In genomic region chr19:36140289-36141038, GRCh38 we compare ENCODE assay signal across 8 cellular contexts. TPM values are rescaled to one million over a fixed set of nuclear protein-coding genes. Genes with fewer than 3 reads are reported as not detected.
DNase-seq lines count a peak whose midpoint lies in the region; TF ChIP-seq lines count a peak whose summit lies in the region.

No MANE protein-coding gene starts in this region.

- intact Hi-C loops in cardiac septum (cut with DNase I), result no loop called here

- TF ChIP-seq POLR2A in Peyer's patch (IDR thresholded peaks at IDR 0.05), result no peak

- peak overlapping the region; percentile 91 for H2AK5ac ChIP-seq in trophoblast cell (ENCODE audit: low read length)

- peaks cover 28% of the 10 kb centered on the region for H3K36me3 ChIP-seq in HUES64 (ENCODE audit: insufficient read depth, low read length)
- H3K36me3 ChIP-seq in Peyer's patch, result peaks cover 0 to 38% (median under 1%) of the 10 kb centered on the region in 3 donors
- peaks cover 23 to 30% of the 10 kb centered on the region in 2 experiments for H3K36me3 ChIP-seq in trophoblast cell (ENCODE audit: control insufficient read depth in 1 of 2, insufficient read depth in 2 of 2, low read length in 2 of 2)

- H3K4me1 ChIP-seq in HUES64 (ENCODE audit: insufficient read depth, low read length) (no peaks in the 10 kb centered on the region; the same call in 1 of the 2 replicates), Peyer's patch (peaks cover 0 to 18% (median 5%) of the 10 kb centered on the region in 4 donors), trophoblast cell (ENCODE audit: control insufficient read depth in 1 of 2, insufficient read depth in 2 of 2, low read length in 2 of 2) (peaks cover 6% of the 10 kb centered on the region in 2 experiments)

- H4K8ac ChIP-seq in trophoblast cell (ENCODE audit: low read depth, low read length), result peak overlapping the region; percentile 81

- H3K79me2 ChIP-seq in trophoblast cell (ENCODE audit: control insufficient read depth, insufficient read depth, low read length, poor library complexity), result peaks cover 15% of the 10 kb centered on the region

- H3K27ac ChIP-seq in HUES64 (ENCODE audit: low read depth, low read length) (peak overlapping the region; percentile 92), Peyer's patch (peak overlapping the region; percentile 93 to 99 (median 97)), trophoblast cell (ENCODE audit: low read depth, low read length) (peak overlapping the region; percentile 76)

- H3K27me3 Mint-ChIP-seq in activated naive CD8-positive, alpha-beta T cell treated with anti-CD3 and anti-CD28 coated beads for 36 hours, result peaks cover 4% of the 10 kb centered on the region

- H3K79me1 ChIP-seq in trophoblast cell (ENCODE audit: low read length), result peaks cover 16% of the 10 kb centered on the region

- H3K27me3 ChIP-seq in HUES64 (ENCODE audit: insufficient read depth, low read length) (no peaks in the 10 kb centered on the region), Peyer's patch (no peaks in the 10 kb centered on the region), trophoblast cell (ENCODE audit: insufficient read depth, low read length) (no peaks in the 10 kb centered on the region)

- peak overlapping the region; percentile 74 for H3K4me3 ChIP-seq in GM12875 (ENCODE audit: low read depth, low read length)
- peak overlapping the region; percentile 100 for H3K4me3 ChIP-seq in HUES64 (ENCODE audit: low read length)
- H3K4me3 ChIP-seq in Peyer's patch, result peak overlapping the region; percentile 69 to 86 (median 82)
- H3K4me3 ChIP-seq in trophoblast cell (ENCODE audit: low read depth, low read length), result peak overlapping the region; percentile 95

- peak overlapping the region; percentile 89 for H3K4me3 Mint-ChIP-seq in activated naive CD8-positive, alpha-beta T cell treated with anti-CD3 and anti-CD28 coated beads for 36 hours

- peaks cover 2% of the 10 kb centered on the region for H3K9me3 Mint-ChIP-seq in activated naive CD8-positive, alpha-beta T cell treated with anti-CD3 and anti-CD28 coated beads for 36 hours

- peak overlapping the region; percentile 90 for H3K27ac Mint-ChIP-seq in activated naive CD8-positive, alpha-beta T cell treated with anti-CD3 and anti-CD28 coated beads for 36 hours

- TF ChIP-seq CTCF in GM12875 (IDR thresholded peaks at IDR 0.05; ENCODE audit: borderline replicate concordance, insufficient read depth, low read depth, low read length) (no peak), Peyer's patch (IDR thresholded peaks at IDR 0.05) (no peak)

- H3K4me1 Mint-ChIP-seq in activated naive CD8-positive, alpha-beta T cell treated with anti-CD3 and anti-CD28 coated beads for 36 hours, result peaks cover 19% of the 10 kb centered on the region

- peak overlapping the region; percentile 91 for H2AFZ ChIP-seq in trophoblast cell (ENCODE audit: insufficient read depth, low read length, poor library complexity)

- H3K9ac ChIP-seq in HUES64 (ENCODE audit: low read depth, low read length) (peak overlapping the region; percentile 91), trophoblast cell (ENCODE audit: low read length) (peak overlapping the region; percentile 98)

- peak overlapping the region; percentile 83 for H3K23ac ChIP-seq in trophoblast cell (ENCODE audit: low read length)

- H3K36me3 Mint-ChIP-seq in activated naive CD8-positive, alpha-beta T cell treated with anti-CD3 and anti-CD28 coated beads for 36 hours, result peaks cover 18% of the 10 kb centered on the region

- peak overlapping the region; percentile 89 for H4K91ac ChIP-seq in trophoblast cell (ENCODE audit: low read depth, low read length)

- peak overlapping the region; percentile 73 for H4K12ac ChIP-seq in trophoblast cell (ENCODE audit: low read depth, low read length)

- peak overlapping the region; percentile 99 for H3K18ac ChIP-seq in trophoblast cell (ENCODE audit: low read length)

- under 1% methylated on average over 30 of the region's 32 CpGs for WGBS in HUES64
- no CpG with 5 or more reads among the region's 32 CpGs for WGBS in trophoblast cell (ENCODE audit: extremely low coverage, insufficient coverage, insufficient read length)

- H3K14ac ChIP-seq in trophoblast cell (ENCODE audit: low read length), result peak overlapping the region; percentile 99

- peak overlapping the region; percentile 47 for H2BK12ac ChIP-seq in trophoblast cell (ENCODE audit: low read length)

- H3K9me3 ChIP-seq in HUES64 (ENCODE audit: insufficient read depth, low read depth, low read length) (no peaks in the 10 kb centered on the region), Peyer's patch (no peaks in the 10 kb centered on the region), trophoblast cell (ENCODE audit: insufficient read depth, low read depth, low read length) (peaks cover 2% of the 10 kb centered on the region)

- DNase-seq in 8988T, result peak; percentile 93
- peak in 2 of 3 donors; percentile 50 to 72 for DNase-seq in Peyer's patch
- peak; percentile 46 for DNase-seq in activated naive CD8-positive, alpha-beta T cell treated with anti-CD3 and anti-CD28 coated beads for 36 hours
- DNase-seq in cardiac septum (ENCODE audit: low spot score), result peak; percentile 79
- peak; percentile 90 to 96 for DNase-seq in trophoblast cell
- no peak for DNase-seq in NCI-H187 treated with DMSO at 0.1 percent for 48 hours (lab: John Stamatoyannopoulos, UW)

- H3K4me2 ChIP-seq in trophoblast cell (ENCODE audit: low read length), result peak overlapping the region; percentile 90

- H2BK120ac ChIP-seq in trophoblast cell (ENCODE audit: insufficient read depth, low read length, poor library complexity), result peak overlapping the region; percentile 81

- H3K4ac ChIP-seq in trophoblast cell (ENCODE audit: low read depth, low read length), result peak overlapping the region; percentile 87

- peak overlapping the region; percentile 84 for H2BK5ac ChIP-seq in trophoblast cell (ENCODE audit: low read depth, low read length, poor library complexity)

RNA-seq across cellular contexts. Expression of gene CAPNS1, which starts 0.6 kb away (rescaled TPM):
- 376 TPM for polyA plus RNA-seq in HUES64 (2013, experiment 1 of 2)
- polyA plus RNA-seq in HUES64 (2013, experiment 2 of 2), result 356 TPM
- total RNA-seq in Peyer's patch, result 100 to 1,000 TPM; 131 to 320 (median 263) TPM
- 100 to 1,000 TPM; 292 to 307 TPM for total RNA-seq in activated naive CD8-positive, alpha-beta T cell treated with anti-CD3 and anti-CD28 coated beads for 36 hours
- total RNA-seq in cardiac septum, result 892 TPM
- polyA plus RNA-seq in trophoblast cell (2013), result 865 and 885 TPM in 2 replicates

RNA-seq across cellular contexts. Expression of gene COX7A1, which starts 11.8 kb away (rescaled TPM):
- not detected for polyA plus RNA-seq in HUES64 (2013, experiment 1 of 2)
- polyA plus RNA-seq in HUES64 (2013, experiment 2 of 2), result not detected
- total RNA-seq in Peyer's patch (10 to 100 TPM in 2 of 4 donors, 1 to 10 TPM in 2; 1.8 to 19.8 (median 6.6) TPM), cardiac septum (1,917 TPM)
- not detected for total RNA-seq in activated naive CD8-positive, alpha-beta T cell treated with anti-CD3 and anti-CD28 coated beads for 36 hours
- not detected in 2 replicates for polyA plus RNA-seq in trophoblast cell (2013)

RNA-seq across cellular contexts. Expression of gene TBCB, which starts 25.2 kb away (rescaled TPM):
- polyA plus RNA-seq in HUES64 (2013, experiment 1 of 2), result 177 TPM
- polyA plus RNA-seq in HUES64 (2013, experiment 2 of 2), result 168 TPM
- total RNA-seq in Peyer's patch (10 to 100 TPM; 59.7 to 81.7 (median 69.1) TPM), cardiac septum (142 TPM)
- 10 to 100 TPM; 89.2 to 91.1 TPM for total RNA-seq in activated naive CD8-positive, alpha-beta T cell treated with anti-CD3 and anti-CD28 coated beads for 36 hours
- 205 and 215 TPM in 2 replicates for polyA plus RNA-seq in trophoblast cell (2013)

RNA-seq across cellular contexts. Expression of gene POLR2I, which starts 25.8 kb away (rescaled TPM):
- polyA plus RNA-seq in HUES64 (2013, experiment 1 of 2), result 125 TPM
- 143 TPM for polyA plus RNA-seq in HUES64 (2013, experiment 2 of 2)
- total RNA-seq in Peyer's patch (10 to 100 TPM; 20.7 to 32.0 (median 26.8) TPM), cardiac septum (98.7 TPM)
- 10 to 100 TPM; 93.4 to 94.0 TPM for total RNA-seq in activated naive CD8-positive, alpha-beta T cell treated with anti-CD3 and anti-CD28 coated beads for 36 hours
- polyA plus RNA-seq in trophoblast cell (2013), result 112 and 114 TPM in 2 replicates

RNA-seq across cellular contexts. Expression of gene OVOL3, which starts 29.5 kb away (rescaled TPM):
- polyA plus RNA-seq in HUES64 (2013, experiment 1 of 2), result not detected
- not detected for polyA plus RNA-seq in HUES64 (2013, experiment 2 of 2)
- total RNA-seq in Peyer's patch, result not detected
- not detected for total RNA-seq in activated naive CD8-positive, alpha-beta T cell treated with anti-CD3 and anti-CD28 coated beads for 36 hours
- total RNA-seq in cardiac septum, result not detected
- 0.10 TPM in 1 of 2 replicates, not detected in the other for polyA plus RNA-seq in trophoblast cell (2013)

Comparison
In these comparisons a context has a peak if more than half of its experiments do, and no peak if none do; other contexts are left out.
1. RNA of gene COX7A1, which starts 11.8 kb away (total RNA-seq): 1,917 TPM in cardiac septum (single experiment); 1.8 to 19.8 TPM in Peyer's patch and not detected in activated naive CD8-positive, alpha-beta T cell treated with anti-CD3 and anti-CD28 coated beads for 36 hours; every median in the first group is over 10 times any median in the second.
2. Peak in every context shown above with its lines, with median percentiles within 50 percentile points of each other: H3K4me3 ChIP-seq and H3K27ac ChIP-seq.